1 cellular context compared by ENCODE assay signal in the genomic region with DNA sequence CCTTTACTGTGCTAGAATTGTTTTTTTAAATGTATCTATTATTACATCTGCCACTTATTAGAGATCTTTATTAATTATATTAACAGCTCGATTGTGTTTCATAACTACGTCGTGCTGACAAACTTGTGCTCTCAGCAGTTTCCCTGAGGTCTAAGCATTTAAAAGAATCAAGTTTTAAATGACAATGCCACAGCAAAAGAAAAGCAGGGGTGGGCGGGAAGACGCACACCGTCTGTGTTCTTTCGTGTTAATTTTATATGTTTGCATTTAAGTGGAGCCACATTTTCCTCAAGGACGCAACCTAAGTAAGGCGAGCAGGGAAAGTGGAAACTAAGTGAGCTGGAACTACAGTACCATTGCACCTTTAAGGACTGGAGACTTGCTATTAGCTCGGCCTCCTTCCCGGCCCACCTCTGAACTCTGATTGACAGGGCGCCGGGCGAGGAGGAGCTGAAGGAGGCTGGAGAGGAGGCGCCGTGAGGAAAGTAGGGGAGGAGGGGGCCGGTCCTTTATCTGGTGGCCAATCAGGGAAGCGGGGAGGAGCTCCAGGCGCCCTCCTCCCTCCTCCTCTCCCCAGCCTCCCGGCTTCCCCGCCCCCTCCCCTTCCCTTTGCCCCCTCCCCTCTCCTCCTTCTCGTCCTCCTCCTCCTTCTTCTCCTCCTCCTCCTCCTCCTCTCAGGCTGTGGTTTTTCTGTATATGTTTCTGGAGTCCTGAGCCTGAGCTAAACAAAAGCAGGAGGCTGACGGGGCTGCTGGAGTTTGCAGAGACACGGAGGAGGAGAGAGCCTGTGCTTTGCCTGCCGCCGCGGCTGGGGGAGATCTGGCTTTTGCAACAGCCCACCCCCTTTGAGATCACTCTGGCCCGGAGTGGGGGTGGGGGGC.
A peak's percentile ranks its signal among the peaks of the same experiment; 100 is the strongest.
TF ChIP-seq lines count a peak whose summit lies in the region.

A gene (plus strand): TSS at position 724 of the 881 bp plus-strand sequence.

TF ChIP-seq in K562, 482 proteins besides CTCF, POLR2A, EP300 and RAD21 (continued from another document and continues in another):
- TF ChIP-seq, protein P1, sequence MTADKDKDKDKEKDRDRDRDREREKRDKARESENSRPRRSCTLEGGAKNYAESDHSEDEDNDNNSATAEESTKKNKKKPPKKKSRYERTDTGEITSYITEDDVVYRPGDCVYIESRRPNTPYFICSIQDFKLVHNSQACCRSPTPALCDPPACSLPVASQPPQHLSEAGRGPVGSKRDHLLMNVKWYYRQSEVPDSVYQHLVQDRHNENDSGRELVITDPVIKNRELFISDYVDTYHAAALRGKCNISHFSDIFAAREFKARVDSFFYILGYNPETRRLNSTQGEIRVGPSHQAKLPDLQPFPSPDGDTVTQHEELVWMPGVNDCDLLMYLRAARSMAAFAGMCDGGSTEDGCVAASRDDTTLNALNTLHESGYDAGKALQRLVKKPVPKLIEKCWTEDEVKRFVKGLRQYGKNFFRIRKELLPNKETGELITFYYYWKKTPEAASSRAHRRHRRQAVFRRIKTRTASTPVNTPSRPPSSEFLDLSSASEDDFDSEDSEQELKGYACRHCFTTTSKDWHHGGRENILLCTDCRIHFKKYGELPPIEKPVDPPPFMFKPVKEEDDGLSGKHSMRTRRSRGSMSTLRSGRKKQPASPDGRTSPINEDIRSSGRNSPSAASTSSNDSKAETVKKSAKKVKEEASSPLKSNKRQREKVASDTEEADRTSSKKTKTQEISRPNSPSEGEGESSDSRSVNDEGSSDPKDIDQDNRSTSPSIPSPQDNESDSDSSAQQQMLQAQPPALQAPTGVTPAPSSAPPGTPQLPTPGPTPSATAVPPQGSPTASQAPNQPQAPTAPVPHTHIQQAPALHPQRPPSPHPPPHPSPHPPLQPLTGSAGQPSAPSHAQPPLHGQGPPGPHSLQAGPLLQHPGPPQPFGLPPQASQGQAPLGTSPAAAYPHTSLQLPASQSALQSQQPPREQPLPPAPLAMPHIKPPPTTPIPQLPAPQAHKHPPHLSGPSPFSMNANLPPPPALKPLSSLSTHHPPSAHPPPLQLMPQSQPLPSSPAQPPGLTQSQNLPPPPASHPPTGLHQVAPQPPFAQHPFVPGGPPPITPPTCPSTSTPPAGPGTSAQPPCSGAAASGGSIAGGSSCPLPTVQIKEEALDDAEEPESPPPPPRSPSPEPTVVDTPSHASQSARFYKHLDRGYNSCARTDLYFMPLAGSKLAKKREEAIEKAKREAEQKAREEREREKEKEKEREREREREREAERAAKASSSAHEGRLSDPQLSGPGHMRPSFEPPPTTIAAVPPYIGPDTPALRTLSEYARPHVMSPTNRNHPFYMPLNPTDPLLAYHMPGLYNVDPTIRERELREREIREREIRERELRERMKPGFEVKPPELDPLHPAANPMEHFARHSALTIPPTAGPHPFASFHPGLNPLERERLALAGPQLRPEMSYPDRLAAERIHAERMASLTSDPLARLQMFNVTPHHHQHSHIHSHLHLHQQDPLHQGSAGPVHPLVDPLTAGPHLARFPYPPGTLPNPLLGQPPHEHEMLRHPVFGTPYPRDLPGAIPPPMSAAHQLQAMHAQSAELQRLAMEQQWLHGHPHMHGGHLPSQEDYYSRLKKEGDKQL (CRISPR knock-in tag; IDR thresholded peaks at IDR 0.05; ENCODE audit: borderline replicate concordance) = no peak
- TF ChIP-seq SMARCA5 (IDR thresholded peaks at IDR 0.05) = no peak
- TF ChIP-seq, protein P2, sequence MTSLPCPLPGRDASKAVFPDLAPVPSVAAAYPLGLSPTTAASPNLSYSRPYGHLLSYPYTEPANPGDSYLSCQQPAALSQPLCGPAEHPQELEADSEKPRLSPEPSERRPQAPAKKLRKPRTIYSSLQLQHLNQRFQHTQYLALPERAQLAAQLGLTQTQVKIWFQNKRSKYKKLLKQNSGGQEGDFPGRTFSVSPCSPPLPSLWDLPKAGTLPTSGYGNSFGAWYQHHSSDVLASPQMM (CRISPR knock-in tag; IDR thresholded peaks at IDR 0.05) = no peak
- no peak for TF ChIP-seq ZBED1 (IDR thresholded peaks at IDR 0.05)
- TF ChIP-seq NFYB (IDR thresholded peaks at IDR 0.05; ENCODE audit: extremely low read depth, insufficient read length) = peak; percentile 82
- TF ChIP-seq NR2C2 (CRISPR knock-in tag; IDR thresholded peaks at IDR 0.05) = no peak
- no peak for TF ChIP-seq NR2C2 (tag; IDR thresholded peaks at IDR 0.05)
- TF ChIP-seq HDAC6 (IDR thresholded peaks at IDR 0.05; ENCODE audit: low read depth, low read length) = no peak
- no peak for TF ChIP-seq ZNF584 (CRISPR knock-in tag; IDR thresholded peaks at IDR 0.05; ENCODE audit: low read depth)
- TF ChIP-seq MEIS2 (IDR thresholded peaks at IDR 0.05; ENCODE audit: partially characterized antibody) = peak; percentile 52
- no peak for TF ChIP-seq CSDE1 (IDR thresholded peaks at IDR 0.05)
- TF ChIP-seq MEF2D (tag; conservative IDR thresholded peaks at IDR 0.05; ENCODE audit: low read depth) = no peak
- no peak for TF ChIP-seq CREM (IDR thresholded peaks at IDR 0.05; ENCODE audit: low read depth)
- TF ChIP-seq, protein P3, sequence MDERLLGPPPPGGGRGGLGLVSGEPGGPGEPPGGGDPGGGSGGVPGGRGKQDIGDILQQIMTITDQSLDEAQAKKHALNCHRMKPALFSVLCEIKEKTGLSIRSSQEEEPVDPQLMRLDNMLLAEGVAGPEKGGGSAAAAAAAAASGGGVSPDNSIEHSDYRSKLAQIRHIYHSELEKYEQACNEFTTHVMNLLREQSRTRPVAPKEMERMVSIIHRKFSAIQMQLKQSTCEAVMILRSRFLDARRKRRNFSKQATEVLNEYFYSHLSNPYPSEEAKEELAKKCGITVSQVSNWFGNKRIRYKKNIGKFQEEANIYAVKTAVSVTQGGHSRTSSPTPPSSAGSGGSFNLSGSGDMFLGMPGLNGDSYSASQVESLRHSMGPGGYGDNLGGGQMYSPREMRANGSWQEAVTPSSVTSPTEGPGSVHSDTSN (CRISPR knock-in tag; IDR thresholded peaks at IDR 0.05; ENCODE audit: low read depth) = peak; percentile 87
- TF ChIP-seq, protein P3 (tag; conservative IDR thresholded peaks at IDR 0.05; ENCODE audit: low read depth) = peak; percentile 95
- peak; percentile 99 for TF ChIP-seq ZNF263 (CRISPR knock-in tag; IDR thresholded peaks at IDR 0.05; ENCODE audit: borderline replicate concordance)
- TF ChIP-seq ZBTB8A (IDR thresholded peaks at IDR 0.05; ENCODE audit: partially characterized antibody) = no peak
- TF ChIP-seq IRF2 (CRISPR knock-in tag; IDR thresholded peaks at IDR 0.05) = no peak
- TF ChIP-seq TARDBP (IDR thresholded peaks at IDR 0.05) = no peak
- no peak for TF ChIP-seq HSF4 (CRISPR knock-in tag; IDR thresholded peaks at IDR 0.05; ENCODE audit: borderline replicate concordance)
- TF ChIP-seq, protein P4, sequence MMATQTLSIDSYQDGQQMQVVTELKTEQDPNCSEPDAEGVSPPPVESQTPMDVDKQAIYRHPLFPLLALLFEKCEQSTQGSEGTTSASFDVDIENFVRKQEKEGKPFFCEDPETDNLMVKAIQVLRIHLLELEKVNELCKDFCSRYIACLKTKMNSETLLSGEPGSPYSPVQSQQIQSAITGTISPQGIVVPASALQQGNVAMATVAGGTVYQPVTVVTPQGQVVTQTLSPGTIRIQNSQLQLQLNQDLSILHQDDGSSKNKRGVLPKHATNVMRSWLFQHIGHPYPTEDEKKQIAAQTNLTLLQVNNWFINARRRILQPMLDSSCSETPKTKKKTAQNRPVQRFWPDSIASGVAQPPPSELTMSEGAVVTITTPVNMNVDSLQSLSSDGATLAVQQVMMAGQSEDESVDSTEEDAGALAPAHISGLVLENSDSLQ (IDR thresholded peaks at IDR 0.05) = peak; percentile 99
- TF ChIP-seq CXXC5 (CRISPR knock-in tag; IDR thresholded peaks at IDR 0.05) = no peak
- no peak for TF ChIP-seq ZNF12 (CRISPR knock-in tag; IDR thresholded peaks at IDR 0.05)
- no peak for TF ChIP-seq NCOA4 (IDR thresholded peaks at IDR 0.05; ENCODE audit: partially characterized antibody)
- TF ChIP-seq ZKSCAN8 (CRISPR knock-in tag; IDR thresholded peaks at IDR 0.05) = no peak
- no peak for TF ChIP-seq ZNF764 (CRISPR knock-in tag; IDR thresholded peaks at IDR 0.05; ENCODE audit: low read depth)
- TF ChIP-seq, protein P5, sequence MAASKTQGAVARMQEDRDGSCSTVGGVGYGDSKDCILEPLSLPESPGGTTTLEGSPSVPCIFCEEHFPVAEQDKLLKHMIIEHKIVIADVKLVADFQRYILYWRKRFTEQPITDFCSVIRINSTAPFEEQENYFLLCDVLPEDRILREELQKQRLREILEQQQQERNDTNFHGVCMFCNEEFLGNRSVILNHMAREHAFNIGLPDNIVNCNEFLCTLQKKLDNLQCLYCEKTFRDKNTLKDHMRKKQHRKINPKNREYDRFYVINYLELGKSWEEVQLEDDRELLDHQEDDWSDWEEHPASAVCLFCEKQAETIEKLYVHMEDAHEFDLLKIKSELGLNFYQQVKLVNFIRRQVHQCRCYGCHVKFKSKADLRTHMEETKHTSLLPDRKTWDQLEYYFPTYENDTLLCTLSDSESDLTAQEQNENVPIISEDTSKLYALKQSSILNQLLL (CRISPR knock-in tag; IDR thresholded peaks at IDR 0.05; ENCODE audit: borderline replicate concordance) = no peak
- TF ChIP-seq, protein P6, sequence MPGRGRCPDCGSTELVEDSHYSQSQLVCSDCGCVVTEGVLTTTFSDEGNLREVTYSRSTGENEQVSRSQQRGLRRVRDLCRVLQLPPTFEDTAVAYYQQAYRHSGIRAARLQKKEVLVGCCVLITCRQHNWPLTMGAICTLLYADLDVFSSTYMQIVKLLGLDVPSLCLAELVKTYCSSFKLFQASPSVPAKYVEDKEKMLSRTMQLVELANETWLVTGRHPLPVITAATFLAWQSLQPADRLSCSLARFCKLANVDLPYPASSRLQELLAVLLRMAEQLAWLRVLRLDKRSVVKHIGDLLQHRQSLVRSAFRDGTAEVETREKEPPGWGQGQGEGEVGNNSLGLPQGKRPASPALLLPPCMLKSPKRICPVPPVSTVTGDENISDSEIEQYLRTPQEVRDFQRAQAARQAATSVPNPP (IDR thresholded peaks at IDR 0.05; ENCODE audit: borderline replicate concordance, insufficient read depth, insufficient read length) = no peak
- no peak for TF ChIP-seq ZNF212 (CRISPR knock-in tag; IDR thresholded peaks at IDR 0.05)
- no peak for TF ChIP-seq FOXK2 (conservative IDR thresholded peaks at IDR 0.05 in 1 of 2, IDR thresholded peaks at IDR 0.05 in 1 of 2; ENCODE audit: low read depth in 2 of 2)
- TF ChIP-seq, protein P7, sequence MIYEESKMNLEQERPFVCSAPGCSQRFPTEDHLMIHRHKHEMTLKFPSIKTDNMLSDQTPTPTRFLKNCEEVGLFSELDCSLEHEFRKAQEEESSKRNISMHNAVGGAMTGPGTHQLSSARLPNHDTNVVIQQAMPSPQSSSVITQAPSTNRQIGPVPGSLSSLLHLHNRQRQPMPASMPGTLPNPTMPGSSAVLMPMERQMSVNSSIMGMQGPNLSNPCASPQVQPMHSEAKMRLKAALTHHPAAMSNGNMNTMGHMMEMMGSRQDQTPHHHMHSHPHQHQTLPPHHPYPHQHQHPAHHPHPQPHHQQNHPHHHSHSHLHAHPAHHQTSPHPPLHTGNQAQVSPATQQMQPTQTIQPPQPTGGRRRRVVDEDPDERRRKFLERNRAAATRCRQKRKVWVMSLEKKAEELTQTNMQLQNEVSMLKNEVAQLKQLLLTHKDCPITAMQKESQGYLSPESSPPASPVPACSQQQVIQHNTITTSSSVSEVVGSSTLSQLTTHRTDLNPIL (CRISPR knock-in tag; IDR thresholded peaks at IDR 0.05) = no peak
- TF ChIP-seq, protein P8, sequence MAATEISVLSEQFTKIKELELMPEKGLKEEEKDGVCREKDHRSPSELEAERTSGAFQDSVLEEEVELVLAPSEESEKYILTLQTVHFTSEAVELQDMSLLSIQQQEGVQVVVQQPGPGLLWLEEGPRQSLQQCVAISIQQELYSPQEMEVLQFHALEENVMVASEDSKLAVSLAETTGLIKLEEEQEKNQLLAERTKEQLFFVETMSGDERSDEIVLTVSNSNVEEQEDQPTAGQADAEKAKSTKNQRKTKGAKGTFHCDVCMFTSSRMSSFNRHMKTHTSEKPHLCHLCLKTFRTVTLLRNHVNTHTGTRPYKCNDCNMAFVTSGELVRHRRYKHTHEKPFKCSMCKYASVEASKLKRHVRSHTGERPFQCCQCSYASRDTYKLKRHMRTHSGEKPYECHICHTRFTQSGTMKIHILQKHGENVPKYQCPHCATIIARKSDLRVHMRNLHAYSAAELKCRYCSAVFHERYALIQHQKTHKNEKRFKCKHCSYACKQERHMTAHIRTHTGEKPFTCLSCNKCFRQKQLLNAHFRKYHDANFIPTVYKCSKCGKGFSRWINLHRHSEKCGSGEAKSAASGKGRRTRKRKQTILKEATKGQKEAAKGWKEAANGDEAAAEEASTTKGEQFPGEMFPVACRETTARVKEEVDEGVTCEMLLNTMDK (IDR thresholded peaks at IDR 0.05; ENCODE audit: borderline replicate concordance, insufficient read depth, low read depth, low read length, poor library complexity, severe bottlenecking) = no peak
- TF ChIP-seq SP2 (IDR thresholded peaks at IDR 0.05; ENCODE audit: extremely low read depth, low read depth, low read length, poor library complexity, severe bottlenecking) = no peak
- TF ChIP-seq SIRT6 (IDR thresholded peaks at IDR 0.05; ENCODE audit: low read depth, low read length) = no peak
- no peak for TF ChIP-seq ESRRA (IDR thresholded peaks at IDR 0.05; ENCODE audit: borderline replicate concordance, low read depth)
- TF ChIP-seq ZNF586 (CRISPR knock-in tag; conservative IDR thresholded peaks at IDR 0.05) = no peak
